ENCODE assay signal across 8 cellular contexts in genomic region chr18:51028201-51028805, GRCh38. TPM values are rescaled to one million over a fixed set of nuclear protein-coding genes. Genes with fewer than 3 reads are reported as not detected.
DNase-seq lines count a peak whose midpoint lies in the region; ATAC-seq, FAIRE-seq and TF ChIP-seq lines count a peak whose summit lies in the region.

No MANE protein-coding gene starts in this region.

- BruUV-seq in GM12878 (replicated peaks; lab: Mats Ljungman, UMichigan), result no TSS peak

- no peak overlapping the region; the same call in 1 of the 2 replicates for H2AFZ ChIP-seq in GM12878 (ENCODE audit: control insufficient read depth, low read depth, low read length)

- ATAC-seq in GM12878 (peak; percentile 36), gastrocnemius medialis (no peak), HG03196 (IDR thresholded peaks at IDR 0.05; ENCODE audit: unreplicated experiment) (no peak), left lung (no peak), GM21526 (IDR thresholded peaks at IDR 0.05; ENCODE audit: low FRiP score, unreplicated experiment) (no peak)

- peaks cover 35% of the 10 kb centered on the region for H3K79me2 ChIP-seq in GM12878 (ENCODE audit: control insufficient read depth, insufficient read depth, low read length)

- POLR2A ChIA-PET in GM12878 (lab: Charles Lee), result interaction anchor here (0.7 to 3.2 kb wide), 5 partner anchors 11 to 164 kb away, joined by 3 to 14 read pairs (median 4); partner anchors contain the start of gene ELAC1

- CTCF ChIA-PET in GM12878 (lab: Yijun Ruan, JAX), result interaction anchor here (1.1 to 3.3 kb wide), 7 partner anchors 11 to 208 kb away, joined by 3 to 21 read pairs (median 6); partner anchors contain the start of gene MRO

- H3K4me3 ChIP-seq in MG63, result no peak overlapping the region
- H3K4me3 ChIP-seq in GM12878, result peak overlapping the region; percentile 26; the same call in 1 of the 2 replicates
- no peak overlapping the region for H3K4me3 ChIP-seq in gastrocnemius medialis
- H3K4me3 ChIP-seq in left lung, result no peak overlapping the region

- H3K9me3 Mint-ChIP-seq in activated CD4-positive, alpha-beta T cell treated with anti-CD3 and anti-CD28 coated beads, Interleukin-2, amount 10 ng/mL, durations not matched to agents 24 days and 14 days, result peaks cover 4% of the 10 kb centered on the region

- H3K4me1 ChIP-seq in GM12878 (ENCODE audit: control insufficient read depth, insufficient read depth, low read length) (peaks cover 2% of the 10 kb centered on the region; the same call in 1 of the 2 replicates), gastrocnemius medialis (peaks cover 33 to 43% of the 10 kb centered on the region in 2 donors), left lung (peaks cover 12 to 47% of the 10 kb centered on the region in 2 donors)

- peak; percentile 57 for FAIRE-seq in GM12878 (lab: Jason Lieb, UNC)

- no peaks in the 10 kb centered on the region for H4K20me1 ChIP-seq in GM12878 (ENCODE audit: control insufficient read depth, insufficient read depth)

- peak; percentile 21 to 46 (median 24); a peak in 4 of 6 replicates for TF ChIP-seq CTCF in GM12878 (IDR thresholded peaks at IDR 0.05 in 2 of 3, conservative IDR thresholded peaks at IDR 0.05 in 1 of 3; ENCODE audit: control insufficient read depth in 2 of 3, extremely low read depth in 1 of 3, insufficient read depth in 1 of 3, low read depth in 3 of 3, low read length in 3 of 3)
- TF ChIP-seq CTCF in gastrocnemius medialis (IDR thresholded peaks at IDR 0.05 in 4 of 5, conservative IDR thresholded peaks at IDR 0.05 in 1 of 5), result no peak
- no peak for TF ChIP-seq CTCF in left lung (IDR thresholded peaks at IDR 0.05)

- H3K4me2 ChIP-seq in GM12878 (ENCODE audit: control insufficient read depth, insufficient read depth), result peak overlapping the region; percentile 82

- peaks cover 17% of the 10 kb centered on the region for H3K36me3 ChIP-seq in MG63
- no peaks in the 10 kb centered on the region for H3K36me3 ChIP-seq in GM12878 (ENCODE audit: control insufficient read depth in 2 of 2, insufficient read depth in 2 of 2, low read length in 1 of 2)
- H3K36me3 ChIP-seq in gastrocnemius medialis, result peaks cover 0 to 7% of the 10 kb centered on the region in 2 donors
- H3K36me3 ChIP-seq in left lung, result peaks cover 0 to 4% of the 10 kb centered on the region in 2 donors

- intact Hi-C loops in activated CD4-positive, alpha-beta T cell treated with anti-CD3 and anti-CD28 coated beads, Interleukin-2, amount 10 ng/mL, durations not matched to agents 24 days and 14 days (cut with micrococcal nuclease), result no loop called here
- intact Hi-C loops in GM12878 (cut with micrococcal nuclease; ENCODE audit: unreplicated experiment) (no loop called here), gastrocnemius medialis (cut with DNase I; ENCODE audit: low total_unique reads) (no loop called here), left lung (cut with DNase I) (no loop called here)

- H3K27ac ChIP-seq in GM12878 (ENCODE audit: control insufficient read depth, insufficient read depth), result no peak overlapping the region
- H3K27ac ChIP-seq in gastrocnemius medialis, result peak overlapping the region; percentile 90 to 97 (median 92)
- H3K27ac ChIP-seq in left lung, result no peak overlapping the region

- no peaks in the 10 kb centered on the region for H3K27me3 Mint-ChIP-seq in activated CD4-positive, alpha-beta T cell treated with anti-CD3 and anti-CD28 coated beads, Interleukin-2, amount 10 ng/mL, durations not matched to agents 24 days and 14 days

- SMC1A ChIA-PET in GM12878 (lab: Charles Lee; ENCODE audit: uncharacterized antibody, unreplicated experiment), result interaction anchor here (0.7 to 1.6 kb wide), 6 partner anchors 19 to 213 kb away, joined by 3 to 6 read pairs (median 3); partner anchors contain the start of gene ELAC1

- WGBS in GM12878 (ENCODE audit: insufficient coverage, insufficient replicate concordance, low lambda C conversion rate, missing lambda C conversion rate), result 25% methylated on average over 4 of the region's 4 CpGs

- H3K9ac ChIP-seq in GM12878 (ENCODE audit: control insufficient read depth, insufficient read depth, low read length), result no peak overlapping the region

- peaks cover 12% of the 10 kb centered on the region for H3K36me3 Mint-ChIP-seq in activated CD4-positive, alpha-beta T cell treated with anti-CD3 and anti-CD28 coated beads, Interleukin-2, amount 10 ng/mL, durations not matched to agents 24 days and 14 days (ENCODE audit: low read depth)

- peak overlapping the region; percentile 30 for H3K27ac Mint-ChIP-seq in activated CD4-positive, alpha-beta T cell treated with anti-CD3 and anti-CD28 coated beads, Interleukin-2, amount 10 ng/mL, durations not matched to agents 24 days and 14 days

- TF ChIP-seq RAD21 in GM12878 (IDR thresholded peaks at IDR 0.05; ENCODE audit: insufficient read depth, low read depth, low read length), result peak; percentile 64

- H3K27me3 ChIP-seq in MG63, result no peaks in the 10 kb centered on the region
- H3K27me3 ChIP-seq in GM12878 (replicated peaks in 1 of 2; ENCODE audit: control insufficient read depth in 2 of 2, insufficient read depth in 2 of 2, low read length in 1 of 2), result no peaks in the 10 kb centered on the region
- H3K27me3 ChIP-seq in gastrocnemius medialis, result no peaks in the 10 kb centered on the region
- H3K27me3 ChIP-seq in left lung, result no peaks in the 10 kb centered on the region

- DNase-seq in activated CD4-positive, alpha-beta T cell treated with anti-CD3 and anti-CD28 coated beads, Interleukin-2, amount 10 ng/mL, durations not matched to agents 24 days and 14 days, result peak; percentile 71
- no peak for DNase-seq in activated CD4-positive, alpha-beta T cell treated with anti-CD3 and anti-CD28 coated beads, Interleukin-2, amount 50 U/mL, for 1 hour
- DNase-seq in MG63 (peak; percentile 83), GM12878 (ENCODE audit: low read depth, low spot score) (no peak), gastrocnemius medialis (no peak), left lung (no peak)

- 0 out of 2 replicates have a peak, but pooled peaks have one; percentile 27 for TF ChIP-seq POLR2A in GM12878 (IDR thresholded peaks at IDR 0.05; ENCODE audit: low read depth, low read length)
- TF ChIP-seq POLR2A in gastrocnemius medialis (IDR thresholded peaks at IDR 0.05), result no peak

- no peaks in the 10 kb centered on the region for H3K9me3 ChIP-seq in MG63
- no peaks in the 10 kb centered on the region for H3K9me3 ChIP-seq in GM12878 (replicated peaks; ENCODE audit: control insufficient read depth, insufficient read depth, low read length)
- no peaks in the 10 kb centered on the region for H3K9me3 ChIP-seq in gastrocnemius medialis
- H3K9me3 ChIP-seq in left lung, result no peaks in the 10 kb centered on the region

- in situ Hi-C loops in GM12878 (cut with MboI), result loop anchor here (25.0 kb wide), 1 partner anchor 1541 kb away; the partner anchor contains the start of genes C18orf32 and RPL17
- in situ Hi-C loops in gastrocnemius medialis (cut with MboI; ENCODE audit: low sequenced_read_pairs in 4 of 4), result loop anchor here (5.0 to 25.0 kb wide), 5 partner anchors 56 to 741 kb away; partner anchors contain the start of genes CXXC1 (in 2 of the 4), MBD1 (in 2 of the 4), ELAC1 (in 1 of the 4) and MEX3C (in 1 of the 4)

- H3K4me1 Mint-ChIP-seq in activated CD4-positive, alpha-beta T cell treated with anti-CD3 and anti-CD28 coated beads, Interleukin-2, amount 10 ng/mL, durations not matched to agents 24 days and 14 days, result peaks cover 36% of the 10 kb centered on the region

- TF ChIP-seq EP300 in GM12878 (IDR thresholded peaks at IDR 0.05; ENCODE audit: borderline replicate concordance in 1 of 2, control insufficient read depth in 1 of 2, low read depth in 2 of 2, low read length in 2 of 2), result no peak

- RAD21 ChIA-PET in GM12878 (lab: Charles Lee; ENCODE audit: unreplicated experiment), result interaction anchor here (0.5 to 2.1 kb wide), 6 partner anchors 23 to 208 kb away, joined by 3 to 6 read pairs (median 3); partner anchors contain the start of gene MRO

- peak overlapping the region; percentile 97 for H3K4me3 Mint-ChIP-seq in activated CD4-positive, alpha-beta T cell treated with anti-CD3 and anti-CD28 coated beads, Interleukin-2, amount 10 ng/mL, durations not matched to agents 24 days and 14 days

TF ChIP-seq in GM12878, 131 proteins besides CTCF, POLR2A, EP300 and RAD21 (continues in another document):
- no peak for TF ChIP-seq ZNF207 (IDR thresholded peaks at IDR 0.05; ENCODE audit: borderline replicate concordance)
- TF ChIP-seq, protein P1, sequence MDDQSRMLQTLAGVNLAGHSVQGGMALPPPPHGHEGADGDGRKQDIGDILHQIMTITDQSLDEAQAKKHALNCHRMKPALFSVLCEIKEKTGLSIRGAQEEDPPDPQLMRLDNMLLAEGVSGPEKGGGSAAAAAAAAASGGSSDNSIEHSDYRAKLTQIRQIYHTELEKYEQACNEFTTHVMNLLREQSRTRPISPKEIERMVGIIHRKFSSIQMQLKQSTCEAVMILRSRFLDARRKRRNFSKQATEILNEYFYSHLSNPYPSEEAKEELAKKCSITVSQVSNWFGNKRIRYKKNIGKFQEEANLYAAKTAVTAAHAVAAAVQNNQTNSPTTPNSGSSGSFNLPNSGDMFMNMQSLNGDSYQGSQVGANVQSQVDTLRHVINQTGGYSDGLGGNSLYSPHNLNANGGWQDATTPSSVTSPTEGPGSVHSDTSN (IDR thresholded peaks at IDR 0.05; ENCODE audit: insufficient replicate concordance, low read depth, low read length), result peak; percentile 29
- 0 out of 4 replicates have a peak, but pooled peaks of 1 of the 2 experiments have one; percentile 22 for TF ChIP-seq IKZF2 (IDR thresholded peaks at IDR 0.05)

RNA-seq across cellular contexts. Expression of gene SMAD4, which starts 1.7 kb away (rescaled TPM):
- 76.5 and 90.8 TPM in 2 replicates for total RNA-seq in activated CD4-positive, alpha-beta T cell treated with anti-CD3 and anti-CD28 coated beads, Interleukin-2, amount 10 ng/mL, durations not matched to agents 24 days and 14 days
- 58.6 and 106 TPM in 2 replicates for total RNA-seq in MG63 (2014; rRNA removed; shearing (Covaris generic); ENCODE audit: low replicate concordance)
- 206 and 224 TPM in 2 replicates for total RNA-seq in GM12878 (2013; cell fraction: nucleolus; rRNA removed)
- total RNA-seq in GM12878 (2014; rRNA removed) (60.4 and 70.7 TPM in 2 replicates), GM12878 (2014; rRNA removed; fragmentation: Illumina TruSeq; extraction: Trizol) (34.2 and 34.9 TPM in 2 replicates), GM12878 (2021) (57.5 and 64.5 TPM in 2 replicates), gastrocnemius medialis (100 to 1,000 TPM; 148 to 210 (median 168) TPM), left lung (10 to 100 TPM; 90.7 to 92.2 TPM)
- 14.6 TPM for polyA plus RNA-seq in GM12878 (2011; ENCODE audit: low read depth)
- polyA plus RNA-seq in GM12878 (2011; rRNA removed) (81.7 and 99.9 TPM in 2 replicates), GM12878 (2014; fragmentation: Illumina TruSeq; extraction: Trizol) (45.7 and 70.1 TPM in 2 replicates), GM12878 (2014; fragmentation: Nextera tagmentation; extraction: Ambion mirVana) (10 to 100 TPM in 1 of 2 experiments, 1 to 10 TPM in 1; 9.6 to 13.3 TPM), GM12878 (2014; rRNA removed) (25.2 and 28.5 TPM in 2 replicates), GM12878 (2016; fragmentation: Nextera tagmentation; extraction: Ambion mirVana) (10 to 100 TPM; 10.3 to 40.8 TPM)
- 42.4 and 59.6 TPM in 2 replicates for polyA plus RNA-seq in GM12878 (2011; cell fraction: cytosol; rRNA removed)
- 48.1 and 49.9 TPM in 2 replicates for polyA plus RNA-seq in GM12878 (2011; cell fraction: nucleus; rRNA removed)
- polyA plus RNA-seq in GM12878 (2012), result 20.3 and 34.9 TPM in 2 replicates
- polyA minus RNA-seq in GM12878 (2011; rRNA and poly(A)+ RNA removed), result 70.0 and 177 TPM in 2 replicates
- 29.0 and 32.4 TPM in 2 replicates for polyA minus RNA-seq in GM12878 (2011; cell fraction: cytosol; rRNA and poly(A)+ RNA removed)
- 15.7 and 30.4 TPM in 2 replicates for polyA minus RNA-seq in GM12878 (2011; cell fraction: nucleus; rRNA and poly(A)+ RNA removed)

Comparison
In these comparisons a context has a peak if more than half of its experiments do, and no peak if none do; other contexts are left out.
1. DNase-seq: peak in activated CD4-positive, alpha-beta T cell treated with anti-CD3 and anti-CD28 coated beads, Interleukin-2, amount 10 ng/mL, durations not matched to agents 24 days and 14 days (single experiment) and MG63 (single experiment); none in activated CD4-positive, alpha-beta T cell treated with anti-CD3 and anti-CD28 coated beads, Interleukin-2, amount 50 U/mL, for 1 hour (single experiment), GM12878 (single experiment), gastrocnemius medialis (0 of 2) and left lung (0 of 2).
2. H3K27ac ChIP-seq: peak in gastrocnemius medialis (4 of 4); none in GM12878 (single experiment) and left lung (0 of 2).
3. CTCF ChIP-seq: peak in GM12878 (3 of 3); none in gastrocnemius medialis (0 of 5) and left lung (0 of 2).